ENCODE assay signal across 9 cellular contexts in genomic region chr22:20247010-20247505, GRCh38. TPM values are rescaled to one million over a fixed set of nuclear protein-coding genes. Genes with fewer than 3 reads are reported as not detected.
DNase-seq lines count a peak whose midpoint lies in the region; ATAC-seq, FAIRE-seq and TF ChIP-seq lines count a peak whose summit lies in the region.
"Had no signal": no experiment of that assay in that cellular context is flagged by ENCODE, and none has a peak within 500 bp of the region (broad histone marks: within the 10 kb centered on the region; RNA-seq: fewer than 3 reads in every experiment).

No MANE protein-coding gene starts in this region.

- FAIRE-seq in astrocyte (lab: Jason Lieb, UNC): no peak

- H4K20me1 ChIP-seq in astrocyte (ENCODE audit: insufficient read depth, low read length): no peaks in the 10 kb centered on the region

- H3K9me3 ChIP-seq in astrocyte (ENCODE audit: insufficient read depth, low read depth, low read length): no peaks in the 10 kb centered on the region

- H3K27ac ChIP-seq in astrocyte (ENCODE audit: low read depth, low read length): no peak overlapping the region

- peaks cover 2% of the 10 kb centered on the region for H3K27me3 ChIP-seq in astrocyte (ENCODE audit: insufficient read depth, low read length)

- H3K79me2 ChIP-seq in astrocyte (ENCODE audit: insufficient read depth, low read length): no peaks in the 10 kb centered on the region

- no peak overlapping the region for H3K4me3 ChIP-seq in astrocyte (ENCODE audit: insufficient read depth, low read depth, low read length)

- DNase-seq in GM10248 (ENCODE audit: extremely low spot score) (peak; percentile 88), astrocyte (ENCODE audit: low read depth) (peak; percentile 43), GOT3 (lab: John Stamatoyannopoulos, UW) (no peak), GM19238 (ENCODE audit: insufficient read length, low spot score) (no peak)
- DNase-seq in naive thymus-derived CD8-positive, alpha-beta T cell: no peak
- no peak for DNase-seq in stimulated activated CD4-positive, alpha-beta T cell treated with anti-CD3 and anti-CD28 coated beads, Interleukin-4, amount 100 ng/mL, for 4 hours
- DNase-seq: DND-41 had no signal

- H2AFZ ChIP-seq in astrocyte (ENCODE audit: low read depth, low read length): no peak overlapping the region

- H3K4me1 Mint-ChIP-seq in astrocyte (ENCODE audit: low read depth, unreplicated experiment): peaks cover 22% of the 10 kb centered on the region
- H3K4me1 Mint-ChIP-seq in naive thymus-derived CD8-positive, alpha-beta T cell: peaks cover 33 to 63% (median 42%) of the 10 kb centered on the region in 4 donors

- POLR2A ChIA-PET in GM10248 (lab: Yijun Ruan, JAX): no interaction called here
- POLR2A ChIA-PET in naive thymus-derived CD8-positive, alpha-beta T cell (lab: Charles Lee): interaction anchor here (2.1 to 2.9 kb wide), 3 partner anchors 9 to 40 kb away, joined by 6 to 17 read pairs (median 7); no protein-coding TSS in a partner anchor

- peak overlapping the region; percentile 13 for H3K9ac ChIP-seq in astrocyte (ENCODE audit: low read length)

- no peaks in the 10 kb centered on the region for H3K36me3 ChIP-seq in astrocyte (ENCODE audit: insufficient read depth, low read length)

- TF ChIP-seq CTCF in GM10248 (IDR thresholded peaks at IDR 0.05; ENCODE audit: control extremely low read depth, extremely low read depth, low read depth, missing control alignments): no peak
- TF ChIP-seq CTCF in astrocyte (IDR thresholded peaks at IDR 0.05; ENCODE audit: insufficient read depth, low read depth, low read length): no peak

- H3K9me3 Mint-ChIP-seq in astrocyte (ENCODE audit: unreplicated experiment): peaks cover 2% of the 10 kb centered on the region
- H3K9me3 Mint-ChIP-seq in naive thymus-derived CD8-positive, alpha-beta T cell: no peaks in the 10 kb centered on the region

- H3K4me3 Mint-ChIP-seq in astrocyte (ENCODE audit: unreplicated experiment): no peak overlapping the region
- H3K4me3 Mint-ChIP-seq in naive thymus-derived CD8-positive, alpha-beta T cell: no peak overlapping the region

- H3K4me1 ChIP-seq in astrocyte (ENCODE audit: insufficient read depth, low read length): peaks cover 27% of the 10 kb centered on the region

- H3K4me2 ChIP-seq in astrocyte (ENCODE audit: low read length): peak overlapping the region; percentile 39

- CTCF ChIA-PET in GM10248 (lab: Yijun Ruan, JAX): interaction anchor here (1.1 to 1.4 kb wide), 2 partner anchors 9 to 90 kb away, joined by 3 to 9 read pairs; no protein-coding TSS in a partner anchor

- H3K36me3 Mint-ChIP-seq in astrocyte (ENCODE audit: low read depth, unreplicated experiment): no peaks in the 10 kb centered on the region
- H3K36me3 Mint-ChIP-seq in naive thymus-derived CD8-positive, alpha-beta T cell: no peaks in the 10 kb centered on the region

- H3K27me3 Mint-ChIP-seq in astrocyte (ENCODE audit: low read depth, unreplicated experiment): peaks cover 2% of the 10 kb centered on the region
- H3K27me3 Mint-ChIP-seq in naive thymus-derived CD8-positive, alpha-beta T cell: no peaks in the 10 kb centered on the region

- ATAC-seq in HG02973 (IDR thresholded peaks at IDR 0.05; ENCODE audit: unreplicated experiment) (peak; percentile 38), GM18519 (IDR thresholded peaks at IDR 0.05; ENCODE audit: low FRiP score, unreplicated experiment) (no peak)
- ATAC-seq in naive thymus-derived CD8-positive, alpha-beta T cell: no peak

- H3K27ac Mint-ChIP-seq in astrocyte (ENCODE audit: unreplicated experiment): no peak overlapping the region
- H3K27ac Mint-ChIP-seq in naive thymus-derived CD8-positive, alpha-beta T cell: peak overlapping the region in 8 of 10 donors; percentile 40 to 98 (median 65)

RNA-seq across cellular contexts. Expression of gene RTN4R, which starts 21.1 kb away (rescaled TPM):
- 1.9 and 2.9 TPM in 2 replicates for total RNA-seq in astrocyte
- 1 to 10 TPM; 5.0 to 5.1 TPM for total RNA-seq in naive thymus-derived CD8-positive, alpha-beta T cell
- 1 to 10 TPM; 4.3 to 5.6 (median 4.7) TPM for polyA plus RNA-seq in naive thymus-derived CD8-positive, alpha-beta T cell

Comparison
In these comparisons a context has a peak if more than half of its experiments do, and no peak if none do; other contexts are left out.
1. DNase-seq: peak in GM10248 (single experiment) and astrocyte (single experiment); none in naive thymus-derived CD8-positive, alpha-beta T cell (0 of 10), GOT3 (single experiment), GM19238 (single experiment) and stimulated activated CD4-positive, alpha-beta T cell treated with anti-CD3 and anti-CD28 coated beads, Interleukin-4, amount 100 ng/mL, for 4 hours (0 of 2).